8 cellular contexts compared by ENCODE assay signal in the genomic region with DNA sequence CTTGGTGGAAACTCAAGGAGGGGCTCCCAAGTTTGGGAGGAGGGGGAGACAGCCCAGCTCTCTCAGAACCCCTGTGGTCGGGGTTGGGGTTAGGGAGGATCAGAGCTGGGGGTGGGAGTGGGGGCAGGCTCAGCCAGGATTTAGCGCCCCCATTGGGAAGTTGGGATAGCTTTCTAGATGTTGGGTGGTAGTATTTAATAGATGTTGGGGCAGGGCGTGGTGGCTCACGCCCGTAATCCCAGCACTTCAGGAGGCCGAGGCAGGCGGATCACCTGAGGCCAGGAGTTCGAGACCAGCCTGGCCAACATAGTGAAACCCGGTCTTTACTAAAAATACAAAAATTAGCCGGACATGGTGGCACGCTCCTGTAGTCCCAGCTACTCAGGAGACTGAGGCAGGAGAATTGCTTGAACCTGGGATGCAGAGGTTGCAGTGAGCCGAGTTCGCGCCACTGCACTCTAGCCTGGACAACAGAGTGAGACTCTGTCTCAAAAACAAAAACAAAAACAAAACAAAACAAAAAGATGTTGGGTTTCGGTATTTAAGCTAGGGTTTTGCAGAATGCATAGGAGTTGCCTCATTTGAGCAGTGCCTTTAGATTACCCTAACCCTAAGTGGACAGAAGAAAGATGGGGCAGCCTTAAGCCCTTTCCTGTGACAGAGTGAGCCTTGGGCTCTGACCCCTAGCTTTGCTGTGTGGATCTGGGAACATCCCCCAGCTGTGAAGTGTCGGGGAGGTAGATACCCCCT. TPM values are rescaled to one million over a fixed set of nuclear protein-coding genes. Genes with fewer than 3 reads are reported as not detected.
A peak's percentile ranks its signal among the peaks of the same experiment; 100 is the strongest.
DNase-seq lines count a peak whose midpoint lies in the region; ATAC-seq and TF ChIP-seq lines count a peak whose summit lies in the region.
"Not testable (repeated sequence)": the region's sequence is repeated elsewhere in the genome, so short reads cannot be mapped to it uniquely, and the experiment has no call there.

No MANE protein-coding gene starts in this region.

- peak overlapping the region; percentile 74 for H3K4me3 ChIP-seq in SU-DHL-6 (ENCODE audit: insufficient read depth, low read length, poor library complexity, severe bottlenecking)
- H3K4me3 ChIP-seq in adipocyte (ENCODE audit: low read length): peak overlapping the region; percentile 80
- peak overlapping the region; percentile 50 to 51 for H3K4me3 ChIP-seq in left lung
- peak overlapping the region; percentile 68 for H3K4me3 ChIP-seq in ovary
- H3K4me3 ChIP-seq in tibial nerve: peak overlapping the region in 3 of 4 donors; percentile 41 to 64 (median 59)

- not testable (repeated sequence) for H3K27me3 ChIP-seq in SU-DHL-6 (ENCODE audit: low read length); adipocyte (replicated peaks; ENCODE audit: control insufficient read depth, insufficient read depth, low read length); ovary; tibial nerve
- H3K27me3 ChIP-seq in left lung: peaks cover 0 to 18% of the 10 kb centered on the region in 2 donors

- H4K20me1 ChIP-seq in SU-DHL-6 (ENCODE audit: low read depth, low read length): not testable (repeated sequence)

- H3K27ac ChIP-seq in KOPT-K1 (ENCODE audit: low read depth, low read length, poor library complexity, severe bottlenecking) (peak overlapping the region; percentile 52), epithelial cell of prostate (peak overlapping the region; percentile 82), left lung (peak overlapping the region; percentile 90), ovary (peak overlapping the region; percentile 1 to 86), tibial nerve (peak overlapping the region; percentile 89 to 98 (median 94))
- not testable (repeated sequence) for H3K27ac ChIP-seq in SU-DHL-6 (ENCODE audit: low read depth, low read length)

- H3K36me3 ChIP-seq in KOPT-K1 (ENCODE audit: insufficient read depth, low read length); SU-DHL-6 (ENCODE audit: low read length); adipocyte (ENCODE audit: control insufficient read depth, insufficient read depth, low read length, severe bottlenecking); left lung; ovary; tibial nerve: not testable (repeated sequence)

- not testable (repeated sequence) for TF ChIP-seq POLR2A in ovary (IDR thresholded peaks at IDR 0.05); tibial nerve (IDR thresholded peaks at IDR 0.05)

- not testable (repeated sequence) for H3K9me3 ChIP-seq in KOPT-K1 (ENCODE audit: insufficient read depth, low read length, poor library complexity, severe bottlenecking); SU-DHL-6 (ENCODE audit: insufficient read depth, low read length); adipocyte (ENCODE audit: control insufficient read depth, low read length); left lung; ovary; tibial nerve

- peaks cover 11% of the 10 kb centered on the region for H3K4me1 ChIP-seq in adipocyte (ENCODE audit: control insufficient read depth, insufficient read depth, low read length)
- H3K4me1 ChIP-seq in left lung: peaks cover 8 to 21% of the 10 kb centered on the region in 2 donors
- H3K4me1 ChIP-seq in ovary (ENCODE audit: insufficient read depth): peaks cover 10% of the 10 kb centered on the region
- peaks cover 0 to 38% (median 15%) of the 10 kb centered on the region in 4 donors for H3K4me1 ChIP-seq in tibial nerve

- peak overlapping the region; percentile 74 for H3K4me2 ChIP-seq in SU-DHL-6 (ENCODE audit: low read depth, low read length, poor library complexity, severe bottlenecking)

- H2AFZ ChIP-seq in SU-DHL-6 (ENCODE audit: low read depth, low read length, severe bottlenecking): peak overlapping the region; percentile 86

- TF ChIP-seq CTCF in SU-DHL-6 (IDR thresholded peaks at IDR 0.05; ENCODE audit: insufficient read depth, low read length, poor library complexity, severe bottlenecking); left lung (IDR thresholded peaks at IDR 0.05); ovary (IDR thresholded peaks at IDR 0.05): not testable (repeated sequence)
- peak in 1 of 5 experiments; percentile 20 for TF ChIP-seq CTCF in tibial nerve (IDR thresholded peaks at IDR 0.05)

- ATAC-seq in left lung: peak; percentile 1

- H3K9ac ChIP-seq in SU-DHL-6 (ENCODE audit: low read length): peak overlapping the region; percentile 73
- peak overlapping the region; percentile 51 for H3K9ac ChIP-seq in adipocyte (ENCODE audit: low read length)

- intact Hi-C loops in left lung (cut with DNase I); ovary (cut with DNase I): not testable (repeated sequence)

- TF ChIP-seq EP300 in ovary (IDR thresholded peaks at IDR 0.05); tibial nerve (IDR thresholded peaks at IDR 0.05): not testable (repeated sequence)

- DNase-seq in CMK (ENCODE audit: low read depth): peak; percentile 56
- not testable (repeated sequence) for DNase-seq in adipocyte (ENCODE audit: low read depth); epithelial cell of prostate (ENCODE audit: low read depth, low spot score); tibial nerve (ENCODE audit: low spot score in 2 of 2)
- peak in 1 of 2 donors; percentile 42 for DNase-seq in left lung
- DNase-seq in ovary: peak in 2 of 5 donors; percentile 53 to 59

- not testable (repeated sequence) for H3K9me2 ChIP-seq in SU-DHL-6 (replicated peaks; ENCODE audit: insufficient read depth, low read length)

- not testable (repeated sequence) for H3F3A ChIP-seq in SU-DHL-6 (ENCODE audit: insufficient read depth)

- 67 to 73% (median 72%) methylated on average over 16 of the region's 16 CpGs for WGBS in ovary, 3 donors
- WGBS in tibial nerve, 2 donors: 56 to 61% methylated on average over 16 of the region's 16 CpGs

- not testable (repeated sequence) for H3K79me2 ChIP-seq in SU-DHL-6 (ENCODE audit: insufficient read depth, low read length)

RNA-seq across cellular contexts. Expression of a gene that starts 7.9 kb away (rescaled TPM):
- 10 to 100 TPM; 35.2 to 70.5 TPM for total RNA-seq in left lung
- total RNA-seq in ovary: 10 to 100 TPM; 31.1 to 43.9 (median 36.4) TPM
- 10 to 100 TPM; 15.1 to 21.4 TPM for polyA plus RNA-seq in ovary
- total RNA-seq in tibial nerve: 100 to 1,000 TPM in 3 of 4 donors, 10 to 100 TPM in 1; 87.5 to 184 (median 122) TPM

RNA-seq across cellular contexts. Expression of a gene that starts 25.3 kb away (rescaled TPM):
- total RNA-seq in left lung (100 to 1,000 TPM; 335 to 409 TPM), ovary (100 to 1,000 TPM; 274 to 670 (median 503) TPM), tibial nerve (1,000 to 10,000 TPM in 1 of 4 donors, 100 to 1,000 TPM in 3; 449 to 1,111 (median 479) TPM)
- 100 to 1,000 TPM; 241 to 530 TPM for polyA plus RNA-seq in ovary

RNA-seq across cellular contexts. Expression of a gene that starts 57.2 kb away (rescaled TPM):
- total RNA-seq in left lung (10 to 100 TPM; 57.2 to 59.9 TPM), ovary (10 to 100 TPM; 27.3 to 66.7 (median 57.1) TPM), tibial nerve (100 to 1,000 TPM in 3 of 4 donors, 10 to 100 TPM in 1; 65.1 to 114 (median 107) TPM)
- polyA plus RNA-seq in ovary: 10 to 100 TPM; 44.0 to 46.2 TPM

RNA-seq across cellular contexts. Expression of a gene that starts 59.6 kb away (rescaled TPM):
- 1 to 10 TPM; 3.3 to 6.9 TPM for total RNA-seq in left lung
- 1 to 10 TPM in 2 of 7 donors, under 1 TPM in 5; 0.41 to 1.2 (median 0.79) TPM for total RNA-seq in ovary
- polyA plus RNA-seq in ovary: 1 to 10 TPM in 1 of 2 donors, under 1 TPM in 1; 0.70 to 1.2 TPM
- total RNA-seq in tibial nerve: 10 to 100 TPM in 1 of 4 donors, 1 to 10 TPM in 1, under 1 TPM in 2; 0.44 to 13.5 (median 2.7) TPM
